1 cellular context compared by ENCODE assay signal in genomic region chrX:49100704-49101628, GRCh38.
TF ChIP-seq lines count a peak whose summit lies in the region.

No MANE protein-coding gene starts in this region.

TF ChIP-seq in endothelial cell of umbilical vein, 7 proteins besides CTCF, POLR2A, EP300 and RAD21:
- TF ChIP-seq MAX (IDR thresholded peaks at IDR 0.05; ENCODE audit: insufficient read depth, insufficient read length) (no peak), POLR2AphosphoS5 (IDR thresholded peaks at IDR 0.05; ENCODE audit: insufficient read depth, low read depth, low read length) (peak; percentile 72)
